ENCODE assay signal across 8 cellular contexts in the genomic region with DNA sequence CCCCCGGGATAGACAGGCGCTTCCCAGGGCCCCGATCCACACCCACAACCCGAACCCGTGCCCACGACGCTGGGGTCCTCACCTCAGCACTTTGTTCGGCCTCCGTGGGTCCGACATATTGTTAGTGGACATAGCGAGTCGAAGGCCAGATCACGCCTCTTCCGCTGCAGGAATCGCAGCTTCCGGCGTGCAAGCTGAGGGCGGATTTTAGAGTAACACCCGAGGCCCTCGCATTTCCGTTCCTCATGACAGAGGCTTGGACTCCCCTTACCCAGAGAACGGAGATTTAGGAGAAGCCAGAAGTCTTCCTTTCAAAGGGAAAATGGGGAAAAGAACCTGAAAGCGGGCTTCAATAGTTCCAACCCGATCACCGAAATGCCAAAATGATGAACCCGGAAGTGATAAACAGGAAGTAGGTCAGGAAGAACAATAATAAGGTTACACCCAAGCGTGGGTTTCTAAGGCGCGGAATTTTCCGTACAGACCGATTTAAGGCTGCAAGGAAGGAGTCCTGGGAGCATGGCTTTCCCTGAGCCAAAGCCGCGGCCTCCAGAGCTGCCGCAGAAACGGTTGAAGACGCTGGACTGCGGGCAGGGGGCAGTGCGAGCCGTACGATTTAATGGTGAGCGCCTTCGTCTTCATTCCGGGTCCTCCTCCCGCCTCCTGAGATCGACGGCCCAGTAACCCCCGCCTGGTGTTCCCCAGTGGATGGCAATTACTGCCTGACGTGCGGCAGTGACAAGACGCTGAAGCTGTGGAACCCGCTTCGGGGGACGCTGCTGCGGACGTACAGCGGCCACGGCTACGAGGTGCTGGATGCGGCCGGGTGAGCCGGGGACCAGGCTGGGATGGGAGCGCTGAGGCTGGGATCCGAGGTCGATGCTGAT. TPM values are rescaled to one million over a fixed set of nuclear protein-coding genes. Genes with fewer than 3 reads are reported as not detected.
DNase-seq lines count a peak whose midpoint lies in the region; ATAC-seq and TF ChIP-seq lines count a peak whose summit lies in the region.

No MANE protein-coding gene starts in this region.

- CTCF ChIA-PET in WTC11 (lab: Charles Lee), result interaction anchor here (1.0 to 3.1 kb wide), 5 partner anchors 12 to 216 kb away, joined by 3 to 22 read pairs (median 3); partner anchors contain the start of gene DHPS

- H3K36me3 ChIP-seq in BLaER1 (peaks cover 34% of the 10 kb centered on the region), smooth muscle cell (ENCODE audit: low read depth) (no peaks in the 10 kb centered on the region)

- no peaks in the 10 kb centered on the region for H3K27me3 ChIP-seq in BLaER1
- no peaks in the 10 kb centered on the region for H3K27me3 ChIP-seq in smooth muscle cell (ENCODE audit: low read depth)

- TF ChIP-seq CTCF in WTC11 (IDR thresholded peaks at IDR 0.05), result no peak
- TF ChIP-seq CTCF in cardiac fibroblast (IDR thresholded peaks at IDR 0.05; ENCODE audit: low read depth, low read length), result no peak
- TF ChIP-seq CTCF in smooth muscle cell (IDR thresholded peaks at IDR 0.05; ENCODE audit: borderline replicate concordance, insufficient read depth, poor library complexity, severe bottlenecking), result no peak

- H3K4me1 ChIP-seq in BLaER1 (peaks cover 47% of the 10 kb centered on the region), smooth muscle cell (ENCODE audit: low read depth) (peaks cover 13% of the 10 kb centered on the region)

- WGBS in smooth muscle cell (ENCODE audit: low lambda C conversion rate), result 2% methylated on average over 64 of the region's 64 CpGs

- H3K4me3 Mint-ChIP-seq in WTC11, result peak overlapping the region; percentile 98

- H3K4me1 Mint-ChIP-seq in WTC11, result peaks cover 33% of the 10 kb centered on the region

- H3K4me3 ChIP-seq in BLaER1, result peak overlapping the region; percentile 90
- peak overlapping the region; percentile 96 to 98 for H3K4me3 ChIP-seq in cardiac fibroblast (replicated peaks in 1 of 2; ENCODE audit: low read depth in 2 of 2, low read length in 2 of 2)
- H3K4me3 ChIP-seq in smooth muscle cell, result peak overlapping the region; percentile 65

- H3K27ac ChIP-seq in BLaER1 (peak overlapping the region; percentile 96), smooth muscle cell (ENCODE audit: low read depth) (peak overlapping the region; percentile 96)

- H4K20me1 ChIP-seq in BLaER1 (peaks cover 28% of the 10 kb centered on the region), smooth muscle cell (ENCODE audit: low read depth) (no peaks in the 10 kb centered on the region)

- H3F3A ChIP-seq in smooth muscle cell (ENCODE audit: low read depth), result no peaks in the 10 kb centered on the region

- H3K9me3 ChIP-seq in BLaER1, result no peaks in the 10 kb centered on the region
- H3K9me3 ChIP-seq in smooth muscle cell (replicated peaks; ENCODE audit: low read depth), result no peaks in the 10 kb centered on the region

- peak; percentile 75 for DNase-seq in H4 (ENCODE audit: low spot score)
- peak; percentile 89 for DNase-seq in NCI-H2171 treated with DMSO at 0.1 percent for 48 hours (lab: John Stamatoyannopoulos, UW)
- DNase-seq in WTC11 (ENCODE audit: low spot score), result peak; percentile 59
- peak; percentile 89 to 91 for DNase-seq in cardiac fibroblast (ENCODE audit: low read depth in 2 of 2)
- peak; percentile 93 for DNase-seq in inferior parietal cortex (ENCODE audit: extremely low spot score)
- peak; percentile 55 for DNase-seq in smooth muscle cell (lab: John Stamatoyannopoulos, UW; ENCODE audit: unreplicated experiment)

- H3K36me3 Mint-ChIP-seq in WTC11, result peaks cover 18% of the 10 kb centered on the region

- H2AFZ ChIP-seq in smooth muscle cell (ENCODE audit: low read depth), result peak overlapping the region; percentile 83

- peaks cover 30% of the 10 kb centered on the region for H3K79me2 ChIP-seq in smooth muscle cell (ENCODE audit: low read depth)

- peak overlapping the region; percentile 88 for H3K4me2 ChIP-seq in BLaER1
- H3K4me2 ChIP-seq in smooth muscle cell, result peak overlapping the region; percentile 96

- POLR2A ChIA-PET in WTC11 (lab: Charles Lee), result interaction anchor here (1.2 to 1.4 kb wide), 2 partner anchors 30 to 185 kb away, joined by 3 to 4 read pairs; partner anchors contain the start of gene ZNF709

- H3K9me3 Mint-ChIP-seq in WTC11, result no peaks in the 10 kb centered on the region

- H3K27me3 Mint-ChIP-seq in WTC11 (ENCODE audit: low read depth), result no peaks in the 10 kb centered on the region

- no peak for ATAC-seq in WTC11
- no peak for ATAC-seq in GM21619 (IDR thresholded peaks at IDR 0.05; ENCODE audit: unreplicated experiment)

- H3K9ac ChIP-seq in BLaER1 (peak overlapping the region; percentile 94), smooth muscle cell (ENCODE audit: low read depth) (peak overlapping the region; percentile 93)

- H3K27ac Mint-ChIP-seq in WTC11, result peak overlapping the region; percentile 100

TF ChIP-seq in WTC11, 78 proteins besides CTCF, POLR2A, EP300 and RAD21 (continues in another document):
- 0 out of 2 replicates have a peak, but pooled peaks have one; percentile 55 for TF ChIP-seq SMAD3 (CRISPR knock-in tag; IDR thresholded peaks at IDR 0.05; ENCODE audit: borderline replicate concordance)
- TF ChIP-seq HMGXB4 (CRISPR knock-in tag; IDR thresholded peaks at IDR 0.05), result peak; percentile 51; the same call in 1 of the 2 replicates
- TF ChIP-seq, protein P1, sequence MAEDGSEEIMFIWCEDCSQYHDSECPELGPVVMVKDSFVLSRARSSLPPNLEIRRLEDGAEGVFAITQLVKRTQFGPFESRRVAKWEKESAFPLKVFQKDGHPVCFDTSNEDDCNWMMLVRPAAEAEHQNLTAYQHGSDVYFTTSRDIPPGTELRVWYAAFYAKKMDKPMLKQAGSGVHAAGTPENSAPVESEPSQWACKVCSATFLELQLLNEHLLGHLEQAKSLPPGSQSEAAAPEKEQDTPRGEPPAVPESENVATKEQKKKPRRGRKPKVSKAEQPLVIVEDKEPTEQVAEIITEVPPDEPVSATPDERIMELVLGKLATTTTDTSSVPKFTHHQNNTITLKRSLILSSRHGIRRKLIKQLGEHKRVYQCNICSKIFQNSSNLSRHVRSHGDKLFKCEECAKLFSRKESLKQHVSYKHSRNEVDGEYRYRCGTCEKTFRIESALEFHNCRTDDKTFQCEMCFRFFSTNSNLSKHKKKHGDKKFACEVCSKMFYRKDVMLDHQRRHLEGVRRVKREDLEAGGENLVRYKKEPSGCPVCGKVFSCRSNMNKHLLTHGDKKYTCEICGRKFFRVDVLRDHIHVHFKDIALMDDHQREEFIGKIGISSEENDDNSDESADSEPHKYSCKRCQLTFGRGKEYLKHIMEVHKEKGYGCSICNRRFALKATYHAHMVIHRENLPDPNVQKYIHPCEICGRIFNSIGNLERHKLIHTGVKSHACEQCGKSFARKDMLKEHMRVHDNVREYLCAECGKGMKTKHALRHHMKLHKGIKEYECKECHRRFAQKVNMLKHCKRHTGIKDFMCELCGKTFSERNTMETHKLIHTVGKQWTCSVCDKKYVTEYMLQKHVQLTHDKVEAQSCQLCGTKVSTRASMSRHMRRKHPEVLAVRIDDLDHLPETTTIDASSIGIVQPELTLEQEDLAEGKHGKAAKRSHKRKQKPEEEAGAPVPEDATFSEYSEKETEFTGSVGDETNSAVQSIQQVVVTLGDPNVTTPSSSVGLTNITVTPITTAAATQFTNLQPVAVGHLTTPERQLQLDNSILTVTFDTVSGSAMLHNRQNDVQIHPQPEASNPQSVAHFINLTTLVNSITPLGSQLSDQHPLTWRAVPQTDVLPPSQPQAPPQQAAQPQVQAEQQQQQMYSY (CRISPR knock-in tag; IDR thresholded peaks at IDR 0.05), result no peak
- peak; percentile 80 for TF ChIP-seq FOXK1 (CRISPR knock-in tag; IDR thresholded peaks at IDR 0.05)
- TF ChIP-seq ZNF416 (CRISPR knock-in tag; IDR thresholded peaks at IDR 0.05), result no peak; the same call in 1 of the 2 replicates
- peak; percentile 11; the same call in 1 of the 2 replicates for TF ChIP-seq MAX (CRISPR knock-in tag; IDR thresholded peaks at IDR 0.05)

RNA-seq across cellular contexts. Expression of gene WDR83, which starts 2.9 kb away (rescaled TPM):
- 12.8 and 13.7 TPM in 2 replicates for total RNA-seq in H4 (2014; rRNA removed; shearing (Covaris generic))
- total RNA-seq in WTC11 (2021) (21.8 to 26.3 TPM (median 23.7 TPM) in 3 replicates), smooth muscle cell (4.8 and 12.4 TPM in 2 replicates)
- polyA plus RNA-seq in smooth muscle cell, result 21.6 TPM in 2 replicates

RNA-seq across cellular contexts. Expression of gene MAN2B1, which starts 3.0 kb away (rescaled TPM):
- total RNA-seq in H4 (2014; rRNA removed; shearing (Covaris generic)), result 34.2 and 53.4 TPM in 2 replicates
- 69.2 to 73.4 TPM (median 72.0 TPM) in 3 replicates for total RNA-seq in WTC11 (2021)
- total RNA-seq in smooth muscle cell, result 69.2 and 77.9 TPM in 2 replicates
- 46.1 and 51.0 TPM in 2 replicates for polyA plus RNA-seq in smooth muscle cell

RNA-seq across cellular contexts. Expression of gene DHPS, which starts 12.2 kb away (rescaled TPM):
- total RNA-seq in H4 (2014; rRNA removed; shearing (Covaris generic)), result 65.1 and 100 TPM in 2 replicates
- total RNA-seq in WTC11 (2021) (93.3 to 115 TPM (median 104 TPM) in 3 replicates), smooth muscle cell (44.0 and 67.6 TPM in 2 replicates)
- 43.9 and 57.3 TPM in 2 replicates for polyA plus RNA-seq in smooth muscle cell

RNA-seq across cellular contexts. Expression of gene GNG14, which starts 18.3 kb away (rescaled TPM):
- not detected in 2 replicates for total RNA-seq in H4 (2014; rRNA removed; shearing (Covaris generic))
- total RNA-seq in WTC11 (2021), result not detected in 3 replicates
- total RNA-seq in smooth muscle cell, result not detected in 2 replicates
- 2.0 TPM in 1 of 2 replicates, not detected in the other for polyA plus RNA-seq in smooth muscle cell

RNA-seq across cellular contexts. Expression of gene FBXW9, which starts 26.9 kb away (rescaled TPM):
- 6.4 and 12.7 TPM in 2 replicates for total RNA-seq in H4 (2014; rRNA removed; shearing (Covaris generic))
- total RNA-seq in WTC11 (2021), result 13.7 to 16.0 TPM (median 15.2 TPM) in 3 replicates
- total RNA-seq in smooth muscle cell, result 9.1 and 9.5 TPM in 2 replicates
- polyA plus RNA-seq in smooth muscle cell, result 16.7 and 17.3 TPM in 2 replicates
